ENCODE assay signal across 10 cellular contexts in the genomic region with DNA sequence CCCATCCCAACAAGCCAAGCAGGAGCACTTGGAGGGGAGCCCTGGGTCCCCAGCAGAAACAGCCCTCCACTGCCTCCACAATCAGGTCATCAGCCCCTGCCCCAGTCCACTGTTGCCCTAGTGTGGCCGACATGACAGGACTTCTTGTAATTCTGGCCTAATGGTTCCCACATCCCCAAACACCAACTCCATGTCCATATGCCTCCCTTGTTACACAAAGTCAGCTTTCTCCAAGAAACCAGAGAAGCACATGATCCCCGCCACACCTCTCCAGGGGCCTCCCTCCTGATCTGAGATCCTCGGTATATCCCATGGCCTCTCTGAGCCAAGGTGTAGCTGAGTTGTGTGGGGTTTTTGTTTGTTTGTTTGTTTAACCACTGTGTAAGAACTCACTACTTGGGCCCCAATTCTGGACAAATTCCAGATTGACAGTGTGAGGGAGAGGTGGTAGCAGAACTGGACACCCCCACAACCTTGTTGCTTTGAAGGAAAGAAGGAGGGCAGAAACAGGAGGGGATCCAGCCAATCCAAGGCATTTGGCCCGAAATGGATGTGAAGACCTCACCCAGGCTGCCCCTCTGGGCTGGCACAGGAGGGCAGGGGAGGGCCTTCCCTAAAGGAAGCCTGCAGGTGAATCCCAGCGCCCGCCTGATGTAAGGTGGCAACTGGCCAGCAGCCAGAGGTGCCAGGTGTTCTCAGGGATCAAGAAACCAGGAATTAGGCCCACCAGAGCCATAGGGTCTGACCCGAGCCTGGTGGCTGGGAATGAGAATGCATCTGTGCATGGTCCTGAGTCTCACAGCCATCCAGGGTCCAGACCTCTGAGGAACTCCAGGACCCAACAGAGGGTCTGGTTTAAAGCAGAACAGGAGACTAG. TPM values are rescaled to one million over a fixed set of nuclear protein-coding genes. Genes with fewer than 3 reads are reported as not detected.
DNase-seq lines count a peak whose midpoint lies in the region; ATAC-seq, FAIRE-seq and TF ChIP-seq lines count a peak whose summit lies in the region.
"Had no signal": no experiment of that assay in that cellular context is flagged by ENCODE, and none has a peak within 500 bp of the region (broad histone marks: within the 10 kb centered on the region; RNA-seq: fewer than 3 reads in every experiment).

No MANE protein-coding gene starts in this region.

- peaks cover 16% of the 10 kb centered on the region for H3K36me3 ChIP-seq in lower lobe of right lung
- H3K36me3 ChIP-seq: adrenal gland had no signal

- intact Hi-C loops in activated CD8-positive, alpha-beta T cell treated with anti-CD3 and anti-CD28 coated beads for 36 hours (cut with micrococcal nuclease), result no loop called here
- intact Hi-C loops in lower lobe of right lung (cut with DNase I), result no loop called here

- FAIRE-seq in A549 (lab: Jason Lieb, UNC), result no peak
- FAIRE-seq: RCC 7860 had no signal

- no peak overlapping the region for H3K4me3 Mint-ChIP-seq in activated CD8-positive, alpha-beta T cell treated with anti-CD3 and anti-CD28 coated beads for 36 hours

- H3K4me2 ChIP-seq in A549, result no peak overlapping the region

- POLR2A ChIA-PET in A549 (lab: Yijun Ruan, JAX), result interaction anchor here (0.6 to 3.7 kb wide), 3 partner anchors 13 to 21 kb away, joined by 5 to 32 read pairs (median 8); partner anchors contain the start of gene IRF1
- POLR2A ChIA-PET in activated CD8-positive, alpha-beta T cell treated with anti-CD3 and anti-CD28 coated beads for 36 hours (lab: Charles Lee), result interaction anchor here (0.7 to 36.6 kb wide), 10 partner anchors 1 to 89 kb away, joined by 4 to 1641 read pairs (median 214); partner anchors contain the start of gene IRF1

- CTCF ChIA-PET in A549 (lab: Yijun Ruan, JAX), result interaction anchor here (0.9 to 1.3 kb wide), 6 partner anchors 8 to 410 kb away, joined by 3 to 4 read pairs (median 3); no protein-coding TSS in a partner anchor
- CTCF ChIA-PET in activated CD8-positive, alpha-beta T cell treated with anti-CD3 and anti-CD28 coated beads for 36 hours (lab: Charles Lee), result interaction anchor here (1.4 to 4.7 kb wide), 8 partner anchors 10 to 90 kb away, joined by 3 to 36 read pairs (median 16); partner anchors contain the start of gene IRF1

- TF ChIP-seq CTCF in A549 (IDR thresholded peaks at IDR 0.05), result no peak
- peak; percentile 9 for TF ChIP-seq CTCF in GM12865 (IDR thresholded peaks at IDR 0.05; ENCODE audit: insufficient read depth, low read depth, low read length, missing control alignments)
- TF ChIP-seq CTCF in activated CD8-positive, alpha-beta T cell treated with anti-CD3 and anti-CD28 coated beads for 36 hours (IDR thresholded peaks at IDR 0.05), result no peak
- no peak for TF ChIP-seq CTCF in lower lobe of right lung (IDR thresholded peaks at IDR 0.05)

- H3K9me3 ChIP-seq in A549, result no peaks in the 10 kb centered on the region
- no peaks in the 10 kb centered on the region for H3K9me3 ChIP-seq in lower lobe of right lung
- H3K9me3 ChIP-seq: adrenal gland had no signal

- ATAC-seq in A549 (peak; percentile 26 to 53; a peak in 3 of 6 replicates), lower lobe of right lung (peak in 1 of 2 donors; percentile 4), HG03439 (IDR thresholded peaks at IDR 0.05; ENCODE audit: unreplicated experiment) (no peak), HG03139 (IDR thresholded peaks at IDR 0.05; ENCODE audit: unreplicated experiment) (no peak)
- no peak for ATAC-seq in activated CD8-positive, alpha-beta T cell treated with anti-CD3 and anti-CD28 coated beads for 36 hours

- H3K27ac ChIP-seq in A549 (no peak overlapping the region), lower lobe of right lung (peak overlapping the region; percentile 36)

- whole genome bisulfite sequencing in A549 (ENCODE audit: missing lambda C conversion rate), result 93% methylated on average over 7 of the region's 7 CpGs

- no peak for TF ChIP-seq POLR2A in A549 (IDR thresholded peaks at IDR 0.05; ENCODE audit: low read length)

- peak overlapping the region; percentile 35 for H3K27ac Mint-ChIP-seq in activated CD8-positive, alpha-beta T cell treated with anti-CD3 and anti-CD28 coated beads for 36 hours

- H3K27me3 ChIP-seq in lower lobe of right lung (ENCODE audit: low read depth), result no peaks in the 10 kb centered on the region
- H3K27me3 ChIP-seq: adrenal gland had no signal

- no peak for TF ChIP-seq EP300 in A549 (IDR thresholded peaks at IDR 0.05)

- H3K9me3 Mint-ChIP-seq in activated CD8-positive, alpha-beta T cell treated with anti-CD3 and anti-CD28 coated beads for 36 hours, result no peaks in the 10 kb centered on the region

- H3K27me3 Mint-ChIP-seq in activated CD8-positive, alpha-beta T cell treated with anti-CD3 and anti-CD28 coated beads for 36 hours, result no peaks in the 10 kb centered on the region

- peaks cover 70% of the 10 kb centered on the region for H3K4me1 Mint-ChIP-seq in activated CD8-positive, alpha-beta T cell treated with anti-CD3 and anti-CD28 coated beads for 36 hours (ENCODE audit: low read depth)

- no peaks in the 10 kb centered on the region for H3K36me3 Mint-ChIP-seq in activated CD8-positive, alpha-beta T cell treated with anti-CD3 and anti-CD28 coated beads for 36 hours (ENCODE audit: low read depth)

- H3K4me3 ChIP-seq in A549, result no peak overlapping the region
- H3K4me3 ChIP-seq in GM12865 (ENCODE audit: low read depth, low read length), result no peak overlapping the region
- no peak overlapping the region for H3K4me3 ChIP-seq in lower lobe of right lung
- H3K4me3 ChIP-seq: adrenal gland had no signal

- DNase-seq in A549 (ENCODE audit: low read depth in 1 of 2, low spot score in 1 of 2) (no peak), GM12865 (ENCODE audit: low read depth) (no peak), lower lobe of right lung (no peak), NCI-H1930 (lab: John Stamatoyannopoulos, UW) (no peak), RKO (ENCODE audit: low spot score) (no peak)
- peak; percentile 12 for DNase-seq in activated CD8-positive, alpha-beta T cell treated with anti-CD3 and anti-CD28 coated beads for 36 hours

- no peak for TF ChIP-seq RAD21 in A549 (conservative IDR thresholded peaks at IDR 0.05 in 1 of 2, IDR thresholded peaks at IDR 0.05 in 1 of 2)

- H3K4me1 ChIP-seq in A549, result peaks cover 10% of the 10 kb centered on the region
- peaks cover 61% of the 10 kb centered on the region for H3K4me1 ChIP-seq in lower lobe of right lung

TF ChIP-seq in A549, 52 proteins besides CTCF, POLR2A, EP300 and RAD21:
- no peak for TF ChIP-seq FOXS1 (CRISPR knock-in tag; IDR thresholded peaks at IDR 0.05)
- peak; percentile 84; the same call in 1 of the 2 replicates for TF ChIP-seq POLR2AphosphoS2 (conservative IDR thresholded peaks at IDR 0.05; ENCODE audit: low read length)
- no peak for TF ChIP-seq HOXB5 (CRISPR knock-in tag; IDR thresholded peaks at IDR 0.05)

RNA-seq across cellular contexts. Expression of gene IRF1, which starts 13.5 kb away (rescaled TPM):
- polyA plus RNA-seq in A549 (2011; rRNA removed) (10.9 and 11.2 TPM in 2 replicates), A549 (2017; fragmentation: RNase III; extraction: RNeasy Plus Mini Kit Qiagen cat#74134 plus additional on column Dnase treatment) (13.3 to 15.5 TPM (median 15.1 TPM) in 3 replicates)
- polyA plus RNA-seq in A549 (2012; cell fraction: cytosol; rRNA removed), result 9.7 and 13.3 TPM in 2 replicates
- polyA plus RNA-seq in A549 (2012; cell fraction: nucleus; rRNA removed), result 19.8 and 22.3 TPM in 2 replicates
- polyA minus RNA-seq in A549 (2011; rRNA and poly(A)+ RNA removed), result 27.8 and 35.9 TPM in 2 replicates
- total RNA-seq in activated CD8-positive, alpha-beta T cell treated with anti-CD3 and anti-CD28 coated beads for 36 hours, result 100 to 1,000 TPM; 121 to 128 TPM
- 81.2 TPM for total RNA-seq in lower lobe of right lung

Comparison
In these comparisons a context has a peak if more than half of its experiments do, and no peak if none do; other contexts are left out.
1. ATAC-seq: peak in A549 (2 of 2); none in activated CD8-positive, alpha-beta T cell treated with anti-CD3 and anti-CD28 coated beads for 36 hours (single experiment), HG03439 (single experiment) and HG03139 (single experiment).